1 cellular context compared by ENCODE assay signal in the genomic region with DNA sequence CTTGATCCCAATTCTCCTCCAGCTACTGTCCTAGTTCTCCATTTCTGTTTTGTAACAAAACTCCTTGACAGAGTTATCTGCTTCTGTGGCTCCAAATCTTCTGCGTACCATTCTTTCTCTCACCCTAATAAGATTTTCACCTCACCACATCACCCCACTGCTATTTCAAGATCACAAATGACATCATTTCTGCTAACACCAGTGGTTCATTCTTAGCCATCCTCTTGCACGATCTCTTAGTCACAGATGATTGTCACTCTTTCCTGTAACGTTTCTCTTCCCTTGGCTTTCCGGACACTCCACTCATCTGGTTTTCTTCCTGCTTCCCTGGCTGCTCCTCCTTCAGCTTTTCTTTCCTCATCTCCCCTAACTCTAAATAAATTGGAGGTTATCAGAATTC.
TF ChIP-seq lines count a peak whose summit lies in the region.

No MANE protein-coding gene starts in this region.

TF ChIP-seq in K562, 482 proteins besides CTCF, POLR2A, EP300 and RAD21:
- TF ChIP-seq, protein P1, sequence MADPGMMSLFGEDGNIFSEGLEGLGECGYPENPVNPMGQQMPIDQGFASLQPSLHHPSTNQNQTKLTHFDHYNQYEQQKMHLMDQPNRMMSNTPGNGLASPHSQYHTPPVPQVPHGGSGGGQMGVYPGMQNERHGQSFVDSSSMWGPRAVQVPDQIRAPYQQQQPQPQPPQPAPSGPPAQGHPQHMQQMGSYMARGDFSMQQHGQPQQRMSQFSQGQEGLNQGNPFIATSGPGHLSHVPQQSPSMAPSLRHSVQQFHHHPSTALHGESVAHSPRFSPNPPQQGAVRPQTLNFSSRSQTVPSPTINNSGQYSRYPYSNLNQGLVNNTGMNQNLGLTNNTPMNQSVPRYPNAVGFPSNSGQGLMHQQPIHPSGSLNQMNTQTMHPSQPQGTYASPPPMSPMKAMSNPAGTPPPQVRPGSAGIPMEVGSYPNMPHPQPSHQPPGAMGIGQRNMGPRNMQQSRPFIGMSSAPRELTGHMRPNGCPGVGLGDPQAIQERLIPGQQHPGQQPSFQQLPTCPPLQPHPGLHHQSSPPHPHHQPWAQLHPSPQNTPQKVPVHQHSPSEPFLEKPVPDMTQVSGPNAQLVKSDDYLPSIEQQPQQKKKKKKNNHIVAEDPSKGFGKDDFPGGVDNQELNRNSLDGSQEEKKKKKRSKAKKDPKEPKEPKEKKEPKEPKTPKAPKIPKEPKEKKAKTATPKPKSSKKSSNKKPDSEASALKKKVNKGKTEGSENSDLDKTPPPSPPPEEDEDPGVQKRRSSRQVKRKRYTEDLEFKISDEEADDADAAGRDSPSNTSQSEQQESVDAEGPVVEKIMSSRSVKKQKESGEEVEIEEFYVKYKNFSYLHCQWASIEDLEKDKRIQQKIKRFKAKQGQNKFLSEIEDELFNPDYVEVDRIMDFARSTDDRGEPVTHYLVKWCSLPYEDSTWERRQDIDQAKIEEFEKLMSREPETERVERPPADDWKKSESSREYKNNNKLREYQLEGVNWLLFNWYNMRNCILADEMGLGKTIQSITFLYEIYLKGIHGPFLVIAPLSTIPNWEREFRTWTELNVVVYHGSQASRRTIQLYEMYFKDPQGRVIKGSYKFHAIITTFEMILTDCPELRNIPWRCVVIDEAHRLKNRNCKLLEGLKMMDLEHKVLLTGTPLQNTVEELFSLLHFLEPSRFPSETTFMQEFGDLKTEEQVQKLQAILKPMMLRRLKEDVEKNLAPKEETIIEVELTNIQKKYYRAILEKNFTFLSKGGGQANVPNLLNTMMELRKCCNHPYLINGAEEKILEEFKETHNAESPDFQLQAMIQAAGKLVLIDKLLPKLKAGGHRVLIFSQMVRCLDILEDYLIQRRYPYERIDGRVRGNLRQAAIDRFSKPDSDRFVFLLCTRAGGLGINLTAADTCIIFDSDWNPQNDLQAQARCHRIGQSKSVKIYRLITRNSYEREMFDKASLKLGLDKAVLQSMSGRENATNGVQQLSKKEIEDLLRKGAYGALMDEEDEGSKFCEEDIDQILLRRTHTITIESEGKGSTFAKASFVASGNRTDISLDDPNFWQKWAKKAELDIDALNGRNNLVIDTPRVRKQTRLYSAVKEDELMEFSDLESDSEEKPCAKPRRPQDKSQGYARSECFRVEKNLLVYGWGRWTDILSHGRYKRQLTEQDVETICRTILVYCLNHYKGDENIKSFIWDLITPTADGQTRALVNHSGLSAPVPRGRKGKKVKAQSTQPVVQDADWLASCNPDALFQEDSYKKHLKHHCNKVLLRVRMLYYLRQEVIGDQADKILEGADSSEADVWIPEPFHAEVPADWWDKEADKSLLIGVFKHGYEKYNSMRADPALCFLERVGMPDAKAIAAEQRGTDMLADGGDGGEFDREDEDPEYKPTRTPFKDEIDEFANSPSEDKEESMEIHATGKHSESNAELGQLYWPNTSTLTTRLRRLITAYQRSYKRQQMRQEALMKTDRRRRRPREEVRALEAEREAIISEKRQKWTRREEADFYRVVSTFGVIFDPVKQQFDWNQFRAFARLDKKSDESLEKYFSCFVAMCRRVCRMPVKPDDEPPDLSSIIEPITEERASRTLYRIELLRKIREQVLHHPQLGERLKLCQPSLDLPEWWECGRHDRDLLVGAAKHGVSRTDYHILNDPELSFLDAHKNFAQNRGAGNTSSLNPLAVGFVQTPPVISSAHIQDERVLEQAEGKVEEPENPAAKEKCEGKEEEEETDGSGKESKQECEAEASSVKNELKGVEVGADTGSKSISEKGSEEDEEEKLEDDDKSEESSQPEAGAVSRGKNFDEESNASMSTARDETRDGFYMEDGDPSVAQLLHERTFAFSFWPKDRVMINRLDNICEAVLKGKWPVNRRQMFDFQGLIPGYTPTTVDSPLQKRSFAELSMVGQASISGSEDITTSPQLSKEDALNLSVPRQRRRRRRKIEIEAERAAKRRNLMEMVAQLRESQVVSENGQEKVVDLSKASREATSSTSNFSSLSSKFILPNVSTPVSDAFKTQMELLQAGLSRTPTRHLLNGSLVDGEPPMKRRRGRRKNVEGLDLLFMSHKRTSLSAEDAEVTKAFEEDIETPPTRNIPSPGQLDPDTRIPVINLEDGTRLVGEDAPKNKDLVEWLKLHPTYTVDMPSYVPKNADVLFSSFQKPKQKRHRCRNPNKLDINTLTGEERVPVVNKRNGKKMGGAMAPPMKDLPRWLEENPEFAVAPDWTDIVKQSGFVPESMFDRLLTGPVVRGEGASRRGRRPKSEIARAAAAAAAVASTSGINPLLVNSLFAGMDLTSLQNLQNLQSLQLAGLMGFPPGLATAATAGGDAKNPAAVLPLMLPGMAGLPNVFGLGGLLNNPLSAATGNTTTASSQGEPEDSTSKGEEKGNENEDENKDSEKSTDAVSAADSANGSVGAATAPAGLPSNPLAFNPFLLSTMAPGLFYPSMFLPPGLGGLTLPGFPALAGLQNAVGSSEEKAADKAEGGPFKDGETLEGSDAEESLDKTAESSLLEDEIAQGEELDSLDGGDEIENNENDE (IDR thresholded peaks at IDR 0.05; ENCODE audit: low read depth, low read length) = no peak
- TF ChIP-seq, protein P2, sequence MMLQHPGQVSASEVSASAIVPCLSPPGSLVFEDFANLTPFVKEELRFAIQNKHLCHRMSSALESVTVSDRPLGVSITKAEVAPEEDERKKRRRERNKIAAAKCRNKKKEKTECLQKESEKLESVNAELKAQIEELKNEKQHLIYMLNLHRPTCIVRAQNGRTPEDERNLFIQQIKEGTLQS (IDR thresholded peaks at IDR 0.05) = peak; percentile 27; the same call in 1 of the 2 replicates
- TF ChIP-seq, protein P2 (CRISPR knock-in tag; conservative IDR thresholded peaks at IDR 0.05) = no peak
